2 cellular contexts compared by ENCODE assay signal in the genomic region with DNA sequence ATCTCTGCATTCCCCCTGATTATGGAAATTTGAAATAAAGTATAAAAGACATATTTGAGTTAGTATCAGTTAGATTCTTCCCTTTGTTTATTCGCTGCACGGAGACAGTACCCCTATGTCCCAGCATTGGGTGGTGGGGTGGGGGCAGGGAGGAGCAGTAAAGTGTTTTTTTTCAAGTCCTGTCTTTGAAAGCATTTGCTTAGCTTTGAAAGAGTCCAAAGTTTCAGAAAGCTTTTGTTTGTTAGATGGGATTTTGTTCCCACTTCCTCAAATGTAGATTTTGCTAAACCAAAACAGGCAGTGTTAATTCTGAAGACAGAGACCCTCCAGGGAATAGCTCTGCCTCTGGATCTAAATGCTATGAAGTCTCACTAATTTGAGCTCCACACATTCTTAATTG.
TF ChIP-seq lines count a peak whose summit lies in the region.

No MANE protein-coding gene starts in this region.

TF ChIP-seq in GM23338, 12 proteins besides CTCF, POLR2A, EP300 and RAD21:
- TF ChIP-seq REST (IDR thresholded peaks at IDR 0.05; ENCODE audit: unreplicated experiment) (no peak), EZH2phosphoT487 (IDR thresholded peaks at IDR 0.05; ENCODE audit: unreplicated experiment) (no peak)

TF ChIP-seq in WTC11, 78 proteins besides CTCF, POLR2A, EP300 and RAD21 (continued from another document):
- TF ChIP-seq E2F1 (CRISPR knock-in tag; IDR thresholded peaks at IDR 0.05) (no peak), ZNF219 (CRISPR knock-in tag; IDR thresholded peaks at IDR 0.05; ENCODE audit: borderline replicate concordance) (no peak)
